ENCODE assay signal across 21 cellular contexts in genomic region chr1:54968581-54968980, GRCh38. TPM values are rescaled to one million over a fixed set of nuclear protein-coding genes. Genes with fewer than 3 reads are reported as not detected.
"Had no signal": no experiment of that assay in that cellular context is flagged by ENCODE, and none has a peak within 500 bp of the region (broad histone marks: within the 10 kb centered on the region; RNA-seq: fewer than 3 reads in every experiment).

No MANE protein-coding gene starts in this region.

- H3K4me1 ChIP-seq: colonic mucosa had no signal

- H3K36me3 ChIP-seq: adrenal gland, colonic mucosa, left ventricle myocardium inferior, ovary, sigmoid colon, upper lobe of left lung, WERI-Rb-1 had no signal

- DNase-seq: activated CD4-positive, alpha-beta memory T cell treated with anti-CD3 and anti-CD28 coated beads, Interleukin-2, amount 10 ng/mL, durations not matched to agents 7 days and 5 days; activated CD4-positive, alpha-beta T cell treated with anti-CD3 and anti-CD28 coated beads for 36 hours; activated naive CD4-positive, alpha-beta T cell treated with anti-CD3 and anti-CD28 coated beads for 36 hours; caudate nucleus; colonic mucosa; effector CD8-positive, alpha-beta T cell; head of caudate nucleus; left ventricle myocardium inferior; mesenchymal stem cell; ovary; sigmoid colon; stimulated activated CD4-positive, alpha-beta T cell treated with anti-CD3 and anti-CD28 coated beads, Interleukin-12 subunit alpha, Interleukin-12 subunit beta, amount 100 ng/mL, for 4 hours; stimulated activated naive CD4-positive, alpha-beta T cell; T-cell; WERI-Rb-1 had no signal

- H3K9me3 ChIP-seq: adrenal gland, colonic mucosa, left ventricle myocardium inferior, ovary, sigmoid colon, upper lobe of left lung had no signal

- H3K27ac ChIP-seq: adrenal gland, colonic mucosa, left ventricle myocardium inferior, ovary, sigmoid colon, upper lobe of left lung, WERI-Rb-1 had no signal

- ATAC-seq: activated CD4-positive, alpha-beta T cell treated with anti-CD3 and anti-CD28 coated beads for 36 hours; T-cell had no signal

- H3K4me3 ChIP-seq: adrenal gland, colonic mucosa, left ventricle myocardium inferior, ovary, sigmoid colon, upper lobe of left lung had no signal

RNA-seq across cellular contexts. Expression of gene TMEM61, which starts 11.8 kb away (rescaled TPM):
- total RNA-seq: activated CD4-positive, alpha-beta memory T cell treated with anti-CD3 and anti-CD28 coated beads, Interleukin-2, amount 10 ng/mL, durations not matched to agents 7 days and 5 days; activated CD4-positive, alpha-beta T cell treated with anti-CD3 and anti-CD28 coated beads for 36 hours; activated naive CD4-positive, alpha-beta T cell treated with anti-CD3 and anti-CD28 coated beads for 36 hours; activated T-helper 1 cell treated with anti-CD3 and anti-CD28 coated beads, Interleukin-12 subunit alpha, Interleukin-12 subunit beta, Interleukin-2, Interleukin-4 antibody, amounts not matched to agents 30 ng/mL and 10 ng/mL and 1 ng/mL, durations not matched to agents 14 hours and 24 hours and 36 hours; epithelial cell of proximal tubule; left ventricle myocardium inferior; T-cell; temporal lobe had no signal
- polyA plus RNA-seq: neural cell had no signal

RNA-seq across cellular contexts. Expression of gene BSND, which starts 30.2 kb away (rescaled TPM):
- total RNA-seq: activated CD4-positive, alpha-beta T cell treated with anti-CD3 and anti-CD28 coated beads for 36 hours; activated naive CD4-positive, alpha-beta T cell treated with anti-CD3 and anti-CD28 coated beads for 36 hours; activated T-helper 1 cell treated with anti-CD3 and anti-CD28 coated beads, Interleukin-12 subunit alpha, Interleukin-12 subunit beta, Interleukin-2, Interleukin-4 antibody, amounts not matched to agents 30 ng/mL and 10 ng/mL and 1 ng/mL, durations not matched to agents 14 hours and 24 hours and 36 hours; adrenal gland; colonic mucosa; epithelial cell of proximal tubule; left ventricle myocardium inferior; sigmoid colon; T-cell; temporal lobe had no signal
- polyA plus RNA-seq: neural cell, sigmoid colon had no signal
